8 cellular contexts compared by ENCODE assay signal in genomic region chr11:100876826-100877545, GRCh38.
DNase-seq lines count a peak whose midpoint lies in the region; ATAC-seq and TF ChIP-seq lines count a peak whose summit lies in the region.

No MANE protein-coding gene starts in this region.

- peak overlapping the region in 1 of 2 experiments; percentile 78; a peak in 3 of 4 replicates for H3K27ac ChIP-seq in SK-N-SH (ENCODE audit: low read depth in 2 of 2, low read length in 1 of 2)

- intact Hi-C loops in lower leg skin (cut with DNase I; ENCODE audit: low total_unique reads): no loop called here

- H3K9me2 ChIP-seq in SK-N-SH: no peaks in the 10 kb centered on the region

- CTCF ChIA-PET in SK-N-SH (lab: Yijun Ruan, JAX): interaction anchor here (0.8 kb wide), 1 partner anchor 16 kb away, joined by 3 read pairs; no protein-coding TSS in a partner anchor

- POLR2A ChIA-PET in SK-N-SH (lab: Yijun Ruan, JAX): no interaction called here

- no peaks in the 10 kb centered on the region for H3K79me2 ChIP-seq in SK-N-SH (ENCODE audit: insufficient read depth)

- H3K9ac ChIP-seq in SK-N-SH: peak overlapping the region; percentile 22; the same call in 1 of the 2 replicates

- no peaks in the 10 kb centered on the region for H3K9me3 ChIP-seq in SK-N-SH

- peak in 1 of 2 experiments; percentile 82; a peak in 1 of 4 replicates for TF ChIP-seq EP300 in SK-N-SH (IDR thresholded peaks at IDR 0.05; ENCODE audit: borderline replicate concordance in 1 of 2, low read depth in 1 of 2, low read length in 1 of 2)

- TF ChIP-seq CTCF in SK-N-SH (IDR thresholded peaks at IDR 0.05) (no peak), lower leg skin (IDR thresholded peaks at IDR 0.05) (no peak)

- H3F3A ChIP-seq in SK-N-SH (replicated peaks; ENCODE audit: insufficient read depth): peaks cover 9% of the 10 kb centered on the region

- H3K27me3 ChIP-seq in SK-N-SH (ENCODE audit: insufficient read depth): no peaks in the 10 kb centered on the region

- H3K4me2 ChIP-seq in SK-N-SH: peak overlapping the region; percentile 34; the same call in 1 of the 2 replicates

- TF ChIP-seq POLR2A in lower leg skin (IDR thresholded peaks at IDR 0.05): no peak

- ATAC-seq in HG02642 (IDR thresholded peaks at IDR 0.05; ENCODE audit: poor library complexity, unreplicated experiment): peak; percentile 73
- ATAC-seq in HG03108 (IDR thresholded peaks at IDR 0.05; ENCODE audit: unreplicated experiment): no peak

- peak overlapping the region; percentile 76 for H2AFZ ChIP-seq in SK-N-SH (ENCODE audit: low read depth)

- DNase-seq in GM04503 (ENCODE audit: low read depth) (peak; percentile 95), SK-N-SH (no peak), iPS-NIHi11 (ENCODE audit: low spot score) (peak; percentile 52), lower leg skin (ENCODE audit: low spot score in 2 of 2) (no peak), MV-4-11 (lab: John Stamatoyannopoulos, UW) (no peak)
- DNase-seq in effector CD8-positive, alpha-beta T cell (lab: John Stamatoyannopoulos, UW): no peak

- TF ChIP-seq RAD21 in SK-N-SH (IDR thresholded peaks at IDR 0.05; ENCODE audit: low read length): no peak

- H4K20me1 ChIP-seq in SK-N-SH (ENCODE audit: insufficient read depth): no peaks in the 10 kb centered on the region

- peaks cover 0 to 16% of the 10 kb centered on the region in 2 experiments; a peak in 1 of 4 replicates for H3K4me1 ChIP-seq in SK-N-SH (ENCODE audit: control insufficient read depth in 1 of 2, insufficient read depth in 2 of 2, low read depth in 1 of 2, low read length in 1 of 2)

- H3K36me3 ChIP-seq in SK-N-SH (replicated peaks in 1 of 2; ENCODE audit: control insufficient read depth in 1 of 2, insufficient read depth in 2 of 2, low read length in 1 of 2): no peaks in the 10 kb centered on the region

- H3K4me3 ChIP-seq in SK-N-SH (ENCODE audit: low read depth in 2 of 2, low read length in 1 of 2) (no peak overlapping the region), lower leg skin (ENCODE audit: low read depth, poor library complexity, severe bottlenecking) (no peak overlapping the region)

- WGBS in SK-N-SH (ENCODE audit: low lambda C conversion rate): 8% methylated on average over 3 of the region's 3 CpGs
- WGBS in lower leg skin, 2 donors: 29 to 47% methylated on average over 3 of the region's 3 CpGs

TF ChIP-seq in SK-N-SH, 30 proteins besides CTCF, POLR2A, EP300 and RAD21:
- TF ChIP-seq EZH2phosphoT487 (IDR thresholded peaks at IDR 0.05; ENCODE audit: borderline replicate concordance, low read depth) (no peak), SMC3 (IDR thresholded peaks at IDR 0.05; ENCODE audit: low read depth, low read length) (no peak), GABPA (IDR thresholded peaks at IDR 0.05; ENCODE audit: low read depth) (no peak), MEF2A (IDR thresholded peaks at IDR 0.05; ENCODE audit: borderline replicate concordance, low read depth) (no peak), YY1 (IDR thresholded peaks at IDR 0.05; ENCODE audit: low read depth) (no peak), MAX (IDR thresholded peaks at IDR 0.05; ENCODE audit: low read depth) (peak; percentile 15; the same call in 1 of the 2 replicates), TEAD4 (IDR thresholded peaks at IDR 0.05; ENCODE audit: borderline replicate concordance, insufficient read depth) (peak; percentile 76), POLR2AphosphoS5 (IDR thresholded peaks at IDR 0.05; ENCODE audit: low read depth, low read length) (peak; percentile 41; the same call in 1 of the 2 replicates), REST (IDR thresholded peaks at IDR 0.05; ENCODE audit: low read depth, low read length) (no peak), RXRA (IDR thresholded peaks at IDR 0.05; ENCODE audit: borderline replicate concordance, low read depth) (peak; percentile 47; the same call in 1 of the 2 replicates), USF1 (IDR thresholded peaks at IDR 0.05; ENCODE audit: borderline replicate concordance, low read depth) (no peak), USF2 (IDR thresholded peaks at IDR 0.05; ENCODE audit: borderline replicate concordance, low read depth, low read length) (no peak), IRF3 (IDR thresholded peaks at IDR 0.05; ENCODE audit: low read depth, low read length) (no peak), SIN3A (IDR thresholded peaks at IDR 0.05; ENCODE audit: borderline replicate concordance, low read depth, low read length) (no peak), JUND (IDR thresholded peaks at IDR 0.05) (peak; percentile 84), FOSL2 (IDR thresholded peaks at IDR 0.05; ENCODE audit: borderline replicate concordance, low read depth) (peak; percentile 74), TAF1 (IDR thresholded peaks at IDR 0.05; ENCODE audit: borderline replicate concordance, low read depth, low read length) (no peak), FOXM1 (IDR thresholded peaks at IDR 0.05; ENCODE audit: low read depth) (no peak), RFX5 (IDR thresholded peaks at IDR 0.05; ENCODE audit: low read length) (no peak), PBX3 (IDR thresholded peaks at IDR 0.05) (peak; percentile 88), TCF12 (IDR thresholded peaks at IDR 0.05) (peak; percentile 91), ELF1 (IDR thresholded peaks at IDR 0.05) (no peak), CHD2 (IDR thresholded peaks at IDR 0.05; ENCODE audit: low read length, partially characterized antibody) (no peak), NFIC (IDR thresholded peaks at IDR 0.05; ENCODE audit: borderline replicate concordance) (no peak), MXI1 (IDR thresholded peaks at IDR 0.05; ENCODE audit: low read depth, low read length) (no peak)

Comparison
In these comparisons a context has a peak if more than half of its experiments do, and no peak if none do; other contexts are left out.
1. DNase-seq: peak in GM04503 (single experiment) and iPS-NIHi11 (single experiment); none in SK-N-SH (single experiment), lower leg skin (0 of 2), MV-4-11 (single experiment) and effector CD8-positive, alpha-beta T cell (single experiment).